In the genomic region with DNA sequence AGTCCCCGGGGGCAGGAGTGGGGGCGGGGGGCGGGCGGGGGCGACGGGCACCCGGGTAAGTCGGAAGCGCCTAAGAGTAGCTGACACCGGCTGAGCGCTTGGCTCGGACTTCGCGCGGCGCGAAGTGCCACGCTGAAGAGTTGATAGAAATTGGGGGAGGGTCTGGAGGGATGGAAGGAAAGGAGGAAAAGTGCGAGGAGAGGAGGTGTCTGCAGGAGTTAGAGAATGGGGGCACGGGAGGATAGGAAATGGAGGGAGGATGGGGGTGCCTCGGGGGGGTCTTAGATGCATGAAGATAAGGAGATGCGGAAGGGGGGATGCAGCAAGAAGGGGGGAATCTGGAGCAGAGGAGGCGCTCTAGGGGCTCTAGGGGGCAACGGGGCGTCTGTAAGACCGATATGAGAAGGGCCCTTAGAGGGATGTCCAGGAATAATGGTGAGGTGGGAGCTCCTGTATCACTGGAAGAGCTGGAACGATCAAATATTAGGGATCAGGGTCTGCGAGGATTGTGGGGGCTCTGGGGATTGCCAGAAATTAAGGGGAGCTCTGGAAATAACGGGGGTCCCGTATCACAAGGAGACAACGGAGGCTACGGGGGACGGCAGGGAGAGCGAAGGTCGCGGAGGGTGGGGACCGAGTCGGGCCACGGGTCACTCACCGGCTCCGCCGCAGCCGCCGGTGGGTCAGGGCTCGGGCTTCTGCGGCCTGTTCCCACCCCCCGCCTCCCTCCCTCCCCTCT, we compare ENCODE assay signal across 1 cellular context.
TF ChIP-seq lines count a peak whose summit lies in the region.

MYPOP (minus strand) TSS at position 702 of the 739 bp plus-strand sequence. CDS start 840 bp downstream, outside the sequence.

TF ChIP-seq in K562, 482 proteins besides CTCF, POLR2A, EP300 and RAD21 (continued from another document and continues in another):
- TF ChIP-seq MXD1 (CRISPR knock-in tag; IDR thresholded peaks at IDR 0.05; ENCODE audit: borderline replicate concordance, poor library complexity, severe bottlenecking) (no peak), E2F3 (CRISPR knock-in tag; IDR thresholded peaks at IDR 0.05) (no peak), SMARCE1 (IDR thresholded peaks at IDR 0.05) (peak; percentile 34; the same call in 1 of the 2 replicates), E2F5 (CRISPR knock-in tag; IDR thresholded peaks at IDR 0.05) (no peak), WHSC1 (IDR thresholded peaks at IDR 0.05; ENCODE audit: low read length) (no peak), NCOR1 (IDR thresholded peaks at IDR 0.05) (no peak), CBX8 (IDR thresholded peaks at IDR 0.05; ENCODE audit: borderline replicate concordance, extremely low read depth, low read depth, low read length, poor library complexity, severe bottlenecking) (no peak), HDAC2 (IDR thresholded peaks at IDR 0.05) (0 out of 2 replicates have a peak, but pooled peaks have one; percentile 34), KAT2B (IDR thresholded peaks at IDR 0.05; ENCODE audit: low read depth, low read length) (no peak), MEIS2 (IDR thresholded peaks at IDR 0.05; ENCODE audit: partially characterized antibody) (no peak), PREB (CRISPR knock-in tag; IDR thresholded peaks at IDR 0.05) (no peak), SIN3A (IDR thresholded peaks at IDR 0.05; ENCODE audit: borderline replicate concordance in 2 of 2, control insufficient read depth in 1 of 2, low read depth in 2 of 2, low read length in 2 of 2) (0 out of 4 replicates have a peak, but pooled peaks of 1 of the 2 experiments have one; percentile 15), ILK (tag; IDR thresholded peaks at IDR 0.05; ENCODE audit: borderline replicate concordance, low read depth) (no peak), ZBTB1 (CRISPR knock-in tag; IDR thresholded peaks at IDR 0.05; ENCODE audit: borderline replicate concordance, low read depth) (no peak), HIVEP1 (CRISPR knock-in tag; IDR thresholded peaks at IDR 0.05) (no peak), TRIM24 (IDR thresholded peaks at IDR 0.05) (no peak), NCOA6 (IDR thresholded peaks at IDR 0.05) (no peak), ZNF324 (CRISPR knock-in tag; IDR thresholded peaks at IDR 0.05) (no peak), MBD2 (IDR thresholded peaks at IDR 0.05; ENCODE audit: borderline replicate concordance, low read depth) (no peak), ZBTB7A (IDR thresholded peaks at IDR 0.05; ENCODE audit: borderline replicate concordance, control insufficient read depth, low read depth, low read length) (peak; percentile 91), PATZ1 (CRISPR knock-in tag; IDR thresholded peaks at IDR 0.05; ENCODE audit: borderline replicate concordance) (no peak), NONO (IDR thresholded peaks at IDR 0.05; ENCODE audit: low read depth in 2 of 2, low read length in 1 of 2) (no peak), ZNF311 (CRISPR knock-in tag; IDR thresholded peaks at IDR 0.05) (no peak), FOXJ3 (CRISPR knock-in tag; IDR thresholded peaks at IDR 0.05) (no peak), PHF8 (IDR thresholded peaks at IDR 0.05; ENCODE audit: borderline replicate concordance, low read length) (peak; percentile 58; the same call in 1 of the 2 replicates), ZSCAN32 (CRISPR knock-in tag; IDR thresholded peaks at IDR 0.05) (no peak), ZBTB43 (CRISPR knock-in tag; IDR thresholded peaks at IDR 0.05) (no peak), ZFPM2 (CRISPR knock-in tag; IDR thresholded peaks at IDR 0.05) (no peak), AFF4 (CRISPR knock-in tag; IDR thresholded peaks at IDR 0.05) (no peak), TBP (optimal IDR thresholded peaks at IDR 0.05; ENCODE audit: low read depth, low read length) (no peak), NFIC (IDR thresholded peaks at IDR 0.05) (no peak)
- TF ChIP-seq, protein P1, sequence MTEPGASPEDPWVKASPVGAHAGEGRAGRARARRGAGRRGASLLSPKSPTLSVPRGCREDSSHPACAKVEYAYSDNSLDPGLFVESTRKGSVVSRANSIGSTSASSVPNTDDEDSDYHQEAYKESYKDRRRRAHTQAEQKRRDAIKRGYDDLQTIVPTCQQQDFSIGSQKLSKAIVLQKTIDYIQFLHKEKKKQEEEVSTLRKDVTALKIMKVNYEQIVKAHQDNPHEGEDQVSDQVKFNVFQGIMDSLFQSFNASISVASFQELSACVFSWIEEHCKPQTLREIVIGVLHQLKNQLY (CRISPR knock-in tag; conservative IDR thresholded peaks at IDR 0.05), result no peak
- TF ChIP-seq, protein P2, sequence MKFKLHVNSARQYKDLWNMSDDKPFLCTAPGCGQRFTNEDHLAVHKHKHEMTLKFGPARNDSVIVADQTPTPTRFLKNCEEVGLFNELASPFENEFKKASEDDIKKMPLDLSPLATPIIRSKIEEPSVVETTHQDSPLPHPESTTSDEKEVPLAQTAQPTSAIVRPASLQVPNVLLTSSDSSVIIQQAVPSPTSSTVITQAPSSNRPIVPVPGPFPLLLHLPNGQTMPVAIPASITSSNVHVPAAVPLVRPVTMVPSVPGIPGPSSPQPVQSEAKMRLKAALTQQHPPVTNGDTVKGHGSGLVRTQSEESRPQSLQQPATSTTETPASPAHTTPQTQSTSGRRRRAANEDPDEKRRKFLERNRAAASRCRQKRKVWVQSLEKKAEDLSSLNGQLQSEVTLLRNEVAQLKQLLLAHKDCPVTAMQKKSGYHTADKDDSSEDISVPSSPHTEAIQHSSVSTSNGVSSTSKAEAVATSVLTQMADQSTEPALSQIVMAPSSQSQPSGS (CRISPR knock-in tag; IDR thresholded peaks at IDR 0.05), result no peak
- TF ChIP-seq, protein P3, sequence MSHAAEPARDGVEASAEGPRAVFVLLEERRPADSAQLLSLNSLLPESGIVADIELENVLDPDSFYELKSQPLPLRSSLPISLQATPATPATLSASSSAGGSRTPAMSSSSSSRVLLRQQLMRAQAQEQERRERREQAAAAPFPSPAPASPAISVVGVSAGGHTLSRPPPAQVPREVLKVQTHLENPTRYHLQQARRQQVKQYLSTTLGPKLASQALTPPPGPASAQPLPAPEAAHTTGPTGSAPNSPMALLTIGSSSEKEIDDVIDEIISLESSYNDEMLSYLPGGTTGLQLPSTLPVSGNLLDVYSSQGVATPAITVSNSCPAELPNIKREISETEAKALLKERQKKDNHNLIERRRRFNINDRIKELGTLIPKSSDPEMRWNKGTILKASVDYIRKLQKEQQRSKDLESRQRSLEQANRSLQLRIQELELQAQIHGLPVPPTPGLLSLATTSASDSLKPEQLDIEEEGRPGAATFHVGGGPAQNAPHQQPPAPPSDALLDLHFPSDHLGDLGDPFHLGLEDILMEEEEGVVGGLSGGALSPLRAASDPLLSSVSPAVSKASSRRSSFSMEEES (CRISPR knock-in tag; IDR thresholded peaks at IDR 0.05), result no peak
- TF ChIP-seq, protein P4, sequence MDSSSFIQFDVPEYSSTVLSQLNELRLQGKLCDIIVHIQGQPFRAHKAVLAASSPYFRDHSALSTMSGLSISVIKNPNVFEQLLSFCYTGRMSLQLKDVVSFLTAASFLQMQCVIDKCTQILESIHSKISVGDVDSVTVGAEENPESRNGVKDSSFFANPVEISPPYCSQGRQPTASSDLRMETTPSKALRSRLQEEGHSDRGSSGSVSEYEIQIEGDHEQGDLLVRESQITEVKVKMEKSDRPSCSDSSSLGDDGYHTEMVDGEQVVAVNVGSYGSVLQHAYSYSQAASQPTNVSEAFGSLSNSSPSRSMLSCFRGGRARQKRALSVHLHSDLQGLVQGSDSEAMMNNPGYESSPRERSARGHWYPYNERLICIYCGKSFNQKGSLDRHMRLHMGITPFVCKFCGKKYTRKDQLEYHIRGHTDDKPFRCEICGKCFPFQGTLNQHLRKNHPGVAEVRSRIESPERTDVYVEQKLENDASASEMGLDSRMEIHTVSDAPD (CRISPR knock-in tag; IDR thresholded peaks at IDR 0.05), result no peak
- TF ChIP-seq, protein P5, sequence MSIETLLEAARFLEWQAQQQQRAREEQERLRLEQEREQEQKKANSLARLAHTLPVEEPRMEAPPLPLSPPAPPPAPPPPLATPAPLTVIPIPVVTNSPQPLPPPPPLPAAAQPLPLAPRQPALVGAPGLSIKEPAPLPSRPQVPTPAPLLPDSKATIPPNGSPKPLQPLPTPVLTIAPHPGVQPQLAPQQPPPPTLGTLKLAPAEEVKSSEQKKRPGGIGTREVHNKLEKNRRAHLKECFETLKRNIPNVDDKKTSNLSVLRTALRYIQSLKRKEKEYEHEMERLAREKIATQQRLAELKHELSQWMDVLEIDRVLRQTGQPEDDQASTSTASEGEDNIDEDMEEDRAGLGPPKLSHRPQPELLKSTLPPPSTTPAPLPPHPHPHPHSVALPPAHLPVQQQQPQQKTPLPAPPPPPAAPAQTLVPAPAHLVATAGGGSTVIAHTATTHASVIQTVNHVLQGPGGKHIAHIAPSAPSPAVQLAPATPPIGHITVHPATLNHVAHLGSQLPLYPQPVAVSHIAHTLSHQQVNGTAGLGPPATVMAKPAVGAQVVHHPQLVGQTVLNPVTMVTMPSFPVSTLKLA (conservative IDR thresholded peaks at IDR 0.05), result 0 out of 4 replicates have a peak, but pooled peaks of 1 of the 2 experiments have one; percentile 5
- TF ChIP-seq, protein P6, sequence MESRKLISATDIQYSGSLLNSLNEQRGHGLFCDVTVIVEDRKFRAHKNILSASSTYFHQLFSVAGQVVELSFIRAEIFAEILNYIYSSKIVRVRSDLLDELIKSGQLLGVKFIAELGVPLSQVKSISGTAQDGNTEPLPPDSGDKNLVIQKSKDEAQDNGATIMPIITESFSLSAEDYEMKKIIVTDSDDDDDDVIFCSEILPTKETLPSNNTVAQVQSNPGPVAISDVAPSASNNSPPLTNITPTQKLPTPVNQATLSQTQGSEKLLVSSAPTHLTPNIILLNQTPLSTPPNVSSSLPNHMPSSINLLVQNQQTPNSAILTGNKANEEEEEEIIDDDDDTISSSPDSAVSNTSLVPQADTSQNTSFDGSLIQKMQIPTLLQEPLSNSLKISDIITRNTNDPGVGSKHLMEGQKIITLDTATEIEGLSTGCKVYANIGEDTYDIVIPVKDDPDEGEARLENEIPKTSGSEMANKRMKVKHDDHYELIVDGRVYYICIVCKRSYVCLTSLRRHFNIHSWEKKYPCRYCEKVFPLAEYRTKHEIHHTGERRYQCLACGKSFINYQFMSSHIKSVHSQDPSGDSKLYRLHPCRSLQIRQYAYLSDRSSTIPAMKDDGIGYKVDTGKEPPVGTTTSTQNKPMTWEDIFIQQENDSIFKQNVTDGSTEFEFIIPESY (CRISPR knock-in tag; IDR thresholded peaks at IDR 0.05), result no peak
